ENCODE assay signal across 1 cellular context in genomic region chr16:88647178-88648070, GRCh38.
TF ChIP-seq lines count a peak whose summit lies in the region.

No MANE protein-coding gene starts in this region.

TF ChIP-seq in GM12878, 131 proteins besides CTCF, POLR2A, EP300 and RAD21:
- TF ChIP-seq PAX5 (IDR thresholded peaks at IDR 0.05; ENCODE audit: borderline replicate concordance, low read depth, low read length) (no peak), CEBPZ (IDR thresholded peaks at IDR 0.05; ENCODE audit: low read depth, low read length) (no peak), HDAC6 (IDR thresholded peaks at IDR 0.05; ENCODE audit: unreplicated experiment) (no peak), E2F8 (IDR thresholded peaks at IDR 0.05; ENCODE audit: low read depth, partially characterized antibody) (no peak), MYC (IDR thresholded peaks at IDR 0.05; ENCODE audit: insufficient read depth, insufficient read length, insufficient replicate concordance, low read length, severe bottlenecking) (no peak), RFX5 (IDR thresholded peaks at IDR 0.05; ENCODE audit: low read depth, low read length) (no peak), SMC3 (IDR thresholded peaks at IDR 0.05; ENCODE audit: borderline replicate concordance, low read length) (no peak), CUX1 (IDR thresholded peaks at IDR 0.05; ENCODE audit: insufficient replicate concordance, low read depth, low read length) (no peak), JUNB (IDR thresholded peaks at IDR 0.05) (no peak), IKZF1 (conservative IDR thresholded peaks at IDR 0.05) (no peak), NFIC (IDR thresholded peaks at IDR 0.05; ENCODE audit: low read depth, low read length) (no peak), USF1 (IDR thresholded peaks at IDR 0.05; ENCODE audit: borderline replicate concordance, extremely low read length, insufficient read depth, low read depth, low read length) (no peak), JUND (IDR thresholded peaks at IDR 0.05; ENCODE audit: low read depth, low read length) (no peak), EZH2 (IDR thresholded peaks at IDR 0.05; ENCODE audit: borderline replicate concordance, control insufficient read depth, low read depth, low read length) (no peak), NFYA (IDR thresholded peaks at IDR 0.05; ENCODE audit: borderline replicate concordance, low read depth, low read length) (no peak), GATAD2B (conservative IDR thresholded peaks at IDR 0.05; ENCODE audit: low read depth) (no peak), ASH2L (IDR thresholded peaks at IDR 0.05; ENCODE audit: borderline replicate concordance, low read depth) (no peak)
